1 cellular context compared by ENCODE assay signal in the genomic region with DNA sequence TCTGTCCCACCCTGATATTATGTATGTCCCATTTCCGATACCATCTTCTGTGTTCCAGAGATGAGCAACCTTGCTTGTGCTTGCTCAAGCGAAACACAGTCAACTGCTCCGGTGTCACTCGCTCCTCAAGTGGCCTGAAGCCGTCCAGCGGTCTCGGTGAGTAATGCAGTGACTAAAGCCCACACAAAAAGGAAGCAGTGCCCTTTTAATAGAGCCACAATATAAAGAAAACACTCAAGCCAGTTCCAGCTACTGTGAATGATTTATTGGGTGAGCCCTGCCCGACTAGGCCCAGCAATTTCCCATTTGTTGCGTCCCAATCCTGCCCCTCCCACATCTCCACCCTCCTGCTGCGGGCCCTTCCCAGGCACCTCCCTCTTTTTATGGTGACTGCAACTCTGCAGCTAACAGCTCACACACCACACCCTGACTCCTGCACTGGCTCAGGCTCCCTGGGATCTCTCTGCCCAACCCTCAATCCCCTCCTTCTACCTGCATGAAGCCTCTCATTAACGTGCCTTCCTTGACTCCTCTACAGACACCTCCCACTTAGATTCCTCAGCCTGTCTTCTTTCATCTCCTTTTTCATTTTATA.
TF ChIP-seq lines count a peak whose summit lies in the region.

No MANE protein-coding gene starts in this region.

TF ChIP-seq in HCT116, 20 proteins besides CTCF, POLR2A, EP300 and RAD21 (continued from another document):
- TF ChIP-seq, protein P1, sequence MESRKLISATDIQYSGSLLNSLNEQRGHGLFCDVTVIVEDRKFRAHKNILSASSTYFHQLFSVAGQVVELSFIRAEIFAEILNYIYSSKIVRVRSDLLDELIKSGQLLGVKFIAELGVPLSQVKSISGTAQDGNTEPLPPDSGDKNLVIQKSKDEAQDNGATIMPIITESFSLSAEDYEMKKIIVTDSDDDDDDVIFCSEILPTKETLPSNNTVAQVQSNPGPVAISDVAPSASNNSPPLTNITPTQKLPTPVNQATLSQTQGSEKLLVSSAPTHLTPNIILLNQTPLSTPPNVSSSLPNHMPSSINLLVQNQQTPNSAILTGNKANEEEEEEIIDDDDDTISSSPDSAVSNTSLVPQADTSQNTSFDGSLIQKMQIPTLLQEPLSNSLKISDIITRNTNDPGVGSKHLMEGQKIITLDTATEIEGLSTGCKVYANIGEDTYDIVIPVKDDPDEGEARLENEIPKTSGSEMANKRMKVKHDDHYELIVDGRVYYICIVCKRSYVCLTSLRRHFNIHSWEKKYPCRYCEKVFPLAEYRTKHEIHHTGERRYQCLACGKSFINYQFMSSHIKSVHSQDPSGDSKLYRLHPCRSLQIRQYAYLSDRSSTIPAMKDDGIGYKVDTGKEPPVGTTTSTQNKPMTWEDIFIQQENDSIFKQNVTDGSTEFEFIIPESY (IDR thresholded peaks at IDR 0.05; ENCODE audit: extremely low read depth, insufficient replicate concordance, low read length), result no peak
- TF ChIP-seq JUND (IDR thresholded peaks at IDR 0.05), result peak; percentile 68
- peak; percentile 70 for TF ChIP-seq FOSL1 (IDR thresholded peaks at IDR 0.05; ENCODE audit: low read depth)
